ENCODE assay signal across 9 cellular contexts in the genomic region with DNA sequence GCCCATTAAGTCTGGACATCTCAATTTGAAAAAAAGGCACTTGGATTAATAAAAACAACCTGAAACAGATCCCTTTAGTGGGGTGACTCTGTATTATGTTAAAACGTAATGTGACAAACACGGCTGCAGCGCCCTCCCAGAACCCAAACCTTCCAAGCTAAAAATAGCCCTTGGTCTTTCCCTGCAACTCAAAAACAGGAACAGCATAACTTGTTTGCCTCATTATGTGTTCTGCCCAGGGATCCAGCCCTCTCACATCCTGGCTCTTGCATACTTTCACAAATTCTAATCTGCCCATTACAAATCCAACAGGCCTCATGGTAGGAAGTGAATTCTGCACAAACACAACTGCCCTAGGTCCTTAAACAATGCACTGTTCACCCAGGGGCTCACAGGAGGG.
DNase-seq lines count a peak whose midpoint lies in the region; ATAC-seq and TF ChIP-seq lines count a peak whose summit lies in the region.
"Had no signal": no experiment of that assay in that cellular context is flagged by ENCODE, and none has a peak within 500 bp of the region (broad histone marks: within the 10 kb centered on the region; RNA-seq: fewer than 3 reads in every experiment).

No MANE protein-coding gene starts in this region.

- H3K27ac Mint-ChIP-seq in chondrocyte (ENCODE audit: unreplicated experiment) = no peak overlapping the region

- H3K4me3 Mint-ChIP-seq in chondrocyte (ENCODE audit: unreplicated experiment) = no peak overlapping the region

- intact Hi-C loops in left cardiac atrium (cut with DNase I) = no loop called here

- H3K4me1 Mint-ChIP-seq in chondrocyte (ENCODE audit: low read depth) = peaks cover 11% of the 10 kb centered on the region

- ATAC-seq in left cardiac atrium (peak; percentile 56 to 73), HG02885 (IDR thresholded peaks at IDR 0.05; ENCODE audit: poor library complexity, unreplicated experiment) (no peak), HG03439 (IDR thresholded peaks at IDR 0.05; ENCODE audit: unreplicated experiment) (no peak)

- DNase-seq in GM03348 (ENCODE audit: low spot score) (peak; percentile 66), astrocyte of the hippocampus (ENCODE audit: low read depth, low spot score) (peak; percentile 52), left cardiac atrium (no peak), putamen (ENCODE audit: low spot score) (peak; percentile 9), NCI-H748 (lab: John Stamatoyannopoulos, UW; ENCODE audit: unreplicated experiment) (no peak), chondrocyte (ENCODE audit: low spot score) (no peak)
- DNase-seq: NCI-H187 treated with DMSO at 0.1 percent for 48 hours had no signal

- no peaks in the 10 kb centered on the region for H3K36me3 Mint-ChIP-seq in chondrocyte (ENCODE audit: low read depth)

- no peaks in the 10 kb centered on the region for H3K9me3 Mint-ChIP-seq in chondrocyte (ENCODE audit: low read depth)

- TF ChIP-seq CTCF in chondrocyte (IDR thresholded peaks at IDR 0.05) = no peak

- no peaks in the 10 kb centered on the region for H3K27me3 Mint-ChIP-seq in chondrocyte (ENCODE audit: low read depth)

Comparison
In these comparisons a context has a peak if more than half of its experiments do, and no peak if none do; other contexts are left out.
1. DNase-seq: peak in GM03348 (single experiment), astrocyte of the hippocampus (single experiment) and putamen (single experiment); none in left cardiac atrium (single experiment), NCI-H748 (single experiment) and chondrocyte (single experiment).
2. ATAC-seq: peak in left cardiac atrium (2 of 2); none in HG02885 (single experiment) and HG03439 (single experiment).